In genomic region chr9:35956646-35957045, GRCh38 we compare ENCODE assay signal across 31 cellular contexts. TPM values are rescaled to one million over a fixed set of nuclear protein-coding genes. Genes with fewer than 3 reads are reported as not detected.
"Had no signal": no experiment of that assay in that cellular context is flagged by ENCODE, and none has a peak within 500 bp of the region (broad histone marks: within the 10 kb centered on the region; RNA-seq: fewer than 3 reads in every experiment).

No MANE protein-coding gene starts in this region.

- H3K4me3 Mint-ChIP-seq: naive thymus-derived CD4-positive, alpha-beta T cell; natural killer cell treated with Interleukin-12 subunit alpha and Interleukin-12 subunit beta and Interleukin-15 and Interleukin-18, amount 100 ng/mL, for 72 hours; stimulated activated effector memory CD8-positive, alpha-beta T cell treated with anti-CD3 and anti-CD28 coated beads, Interleukin-12 subunit alpha, Interleukin-12 subunit beta, amount 100 ng/mL, for 72 hours; stimulated activated naive CD8-positive, alpha-beta T cell treated with anti-CD3 and anti-CD28 coated beads, Interleukin-15, Interleukin-2, amounts not matched to agents 100 ng/mL and 50 ng/mL, for 24 hours had no signal

- H3K9me3 ChIP-seq: left ventricle myocardium inferior, mucosa of descending colon, ovary, right atrium auricular region, right lobe of liver, spleen, suprapubic skin, thoracic aorta, tibial artery, upper lobe of right lung had no signal

- H3K36me3 Mint-ChIP-seq: naive thymus-derived CD4-positive, alpha-beta T cell; natural killer cell treated with Interleukin-12 subunit alpha and Interleukin-12 subunit beta and Interleukin-15 and Interleukin-18, amount 100 ng/mL, for 72 hours; stimulated activated effector memory CD8-positive, alpha-beta T cell treated with anti-CD3 and anti-CD28 coated beads, Interleukin-12 subunit alpha, Interleukin-12 subunit beta, amount 100 ng/mL, for 72 hours had no signal

- H3K4me1 ChIP-seq: right atrium auricular region, right lobe of liver, suprapubic skin, tibial artery, upper lobe of right lung had no signal

- H3K4me2 ChIP-seq: hepatocyte had no signal

- FAIRE-seq: small intestine had no signal

- ATAC-seq: mucosa of descending colon; naive thymus-derived CD4-positive, alpha-beta T cell; right lobe of liver; stimulated activated effector memory CD8-positive, alpha-beta T cell treated with anti-CD3 and anti-CD28 coated beads, Interleukin-12 subunit alpha, Interleukin-12 subunit beta, amount 100 ng/mL, for 72 hours; upper lobe of right lung had no signal

- DNase-seq: islet precursor cell; left ventricle myocardium inferior; midbrain; mucosa of descending colon; naive thymus-derived CD4-positive, alpha-beta T cell; ovary; right lobe of liver; small intestine; spleen; stimulated activated CD4-positive, alpha-beta T cell treated with anti-CD3 and anti-CD28 coated beads, Interleukin-4, amount 100 ng/mL, for 24 hours; stimulated activated naive CD4-positive, alpha-beta T cell; tibial artery; upper lobe of right lung had no signal

- H3K36me3 ChIP-seq: left ventricle myocardium inferior, ovary, right atrium auricular region, right lobe of liver, spleen, suprapubic skin, thoracic aorta, tibial artery, upper lobe of right lung had no signal

- H3K9me3 Mint-ChIP-seq: naive thymus-derived CD4-positive, alpha-beta T cell; natural killer cell treated with Interleukin-12 subunit alpha and Interleukin-12 subunit beta and Interleukin-15 and Interleukin-18, amount 100 ng/mL, for 72 hours; stimulated activated effector memory CD8-positive, alpha-beta T cell treated with anti-CD3 and anti-CD28 coated beads, Interleukin-12 subunit alpha, Interleukin-12 subunit beta, amount 100 ng/mL, for 72 hours; stimulated activated naive CD8-positive, alpha-beta T cell treated with anti-CD3 and anti-CD28 coated beads, Interleukin-15, Interleukin-2, amounts not matched to agents 100 ng/mL and 50 ng/mL, for 24 hours had no signal

- H2AFZ ChIP-seq: hepatocyte had no signal

- H3K27ac Mint-ChIP-seq: naive thymus-derived CD4-positive, alpha-beta T cell; natural killer cell treated with Interleukin-12 subunit alpha and Interleukin-12 subunit beta and Interleukin-15 and Interleukin-18, amount 100 ng/mL, for 72 hours; progenitor cell of endocrine pancreas; stimulated activated effector memory CD8-positive, alpha-beta T cell treated with anti-CD3 and anti-CD28 coated beads, Interleukin-12 subunit alpha, Interleukin-12 subunit beta, amount 100 ng/mL, for 72 hours; stimulated activated naive CD8-positive, alpha-beta T cell treated with anti-CD3 and anti-CD28 coated beads, Interleukin-15, Interleukin-2, amounts not matched to agents 100 ng/mL and 50 ng/mL, for 24 hours had no signal

- H3K4me1 Mint-ChIP-seq: stimulated activated effector memory CD8-positive, alpha-beta T cell treated with anti-CD3 and anti-CD28 coated beads, Interleukin-12 subunit alpha, Interleukin-12 subunit beta, amount 100 ng/mL, for 72 hours had no signal

- H3K27ac ChIP-seq: hepatocyte, left ventricle myocardium inferior, ovary, right atrium auricular region, right lobe of liver, spleen, suprapubic skin, thoracic aorta, tibial artery, upper lobe of right lung had no signal

- H3K27me3 ChIP-seq: ovary, right atrium auricular region, right lobe of liver, tibial artery, upper lobe of right lung had no signal

- H3K79me2 ChIP-seq: hepatocyte had no signal

- H3K4me3 ChIP-seq: hepatocyte, left ventricle myocardium inferior, lung, mucosa of descending colon, ovary, right atrium auricular region, right lobe of liver, spleen, suprapubic skin, thoracic aorta, tibial artery, upper lobe of right lung had no signal

RNA-seq across cellular contexts. Expression of gene OR2S2, which starts 1.3 kb away (rescaled TPM):
- total RNA-seq: kidney epithelial cell; left ventricle myocardium inferior; lower leg skin; lung; mesenteric fat pad; mucosa of descending colon; myocyte; naive thymus-derived CD4-positive, alpha-beta T cell; natural killer cell treated with Interleukin-12 subunit alpha and Interleukin-12 subunit beta and Interleukin-15 and Interleukin-18, amount 100 ng/mL, for 72 hours; omental fat pad; ovary; progenitor cell of endocrine pancreas; pulmonary artery endothelial cell; renal cortical epithelial cell; right atrium auricular region; right lobe of liver; spleen; subcutaneous adipose tissue; suprapubic skin; thoracic aorta; upper lobe of right lung had no signal
- polyA plus RNA-seq: hepatocyte; lung; naive thymus-derived CD4-positive, alpha-beta T cell; neural cell; ovary; small intestine; spleen had no signal

RNA-seq across cellular contexts. Expression of gene SPAAR, which starts 47.4 kb away (rescaled TPM):
- total RNA-seq: hepatocyte; kidney epithelial cell; myocyte; naive thymus-derived CD4-positive, alpha-beta T cell; natural killer cell treated with Interleukin-12 subunit alpha and Interleukin-12 subunit beta and Interleukin-15 and Interleukin-18, amount 100 ng/mL, for 72 hours; progenitor cell of endocrine pancreas; renal cortical epithelial cell had no signal
- polyA plus RNA-seq: hepatocyte; naive thymus-derived CD4-positive, alpha-beta T cell had no signal

RNA-seq across cellular contexts. Expression of gene HRCT1, which starts 50.6 kb away (rescaled TPM):
- total RNA-seq: naive thymus-derived CD4-positive, alpha-beta T cell; natural killer cell treated with Interleukin-12 subunit alpha and Interleukin-12 subunit beta and Interleukin-15 and Interleukin-18, amount 100 ng/mL, for 72 hours; progenitor cell of endocrine pancreas had no signal
- polyA plus RNA-seq: naive thymus-derived CD4-positive, alpha-beta T cell; neural cell had no signal
